ENCODE assay signal across 11 cellular contexts in genomic region chr1:202964755-202965440, GRCh38. TPM values are rescaled to one million over a fixed set of nuclear protein-coding genes. Genes with fewer than 3 reads are reported as not detected.
DNase-seq lines count a peak whose midpoint lies in the region; ATAC-seq and TF ChIP-seq lines count a peak whose summit lies in the region.
"Had no signal": no experiment of that assay in that cellular context is flagged by ENCODE, and none has a peak within 500 bp of the region (broad histone marks: within the 10 kb centered on the region; RNA-seq: fewer than 3 reads in every experiment).

No MANE protein-coding gene starts in this region.

- peak in 1 of 2 donors; percentile 38 for TF ChIP-seq POLR2A in adrenal gland (IDR thresholded peaks at IDR 0.05)

- peak overlapping the region in 4 of 5 donors; percentile 15 to 91 (median 54) for H3K27ac ChIP-seq in adrenal gland
- H3K27ac ChIP-seq: uterus had no signal

- no peak for TF ChIP-seq CTCF in adrenal gland (IDR thresholded peaks at IDR 0.05)

- no peak for ATAC-seq in GM21390 (IDR thresholded peaks at IDR 0.05; ENCODE audit: unreplicated experiment)
- ATAC-seq: gastroesophageal sphincter, HCT116 had no signal

- 81 to 96% (median 84%) methylated on average over 4 to 6 of the region's 6 CpGs for WGBS in adrenal gland, 4 donors

- intact Hi-C loops in adrenal gland (cut with DNase I), result no loop called here
- intact Hi-C loops in posterior cingulate gyrus (cut with DNase I), result loop anchor here (5.0 kb wide), 1 partner anchor 38 kb away; the partner anchor contains the start of gene KLHL12

- H3K27me3 ChIP-seq in adrenal gland, result no peaks in the 10 kb centered on the region
- H3K27me3 ChIP-seq: gastroesophageal sphincter, uterus had no signal

- DNase-seq in COLO668 (lab: John Stamatoyannopoulos, UW; ENCODE audit: unreplicated experiment) (peak; percentile 94), NCI-H1436 (lab: John Stamatoyannopoulos, UW) (peak; percentile 94), adrenal gland (peak; percentile 73 to 82 (median 79)), mucosa of gallbladder (ENCODE audit: low spot score) (peak; percentile 79), posterior cingulate gyrus (no peak), glomerular visceral epithelial cell (ENCODE audit: extremely low spot score) (no peak), cerebellum (ENCODE audit: low spot score) (no peak)
- DNase-seq: uterus had no signal

- no peak overlapping the region for H3K4me3 ChIP-seq in adrenal gland
- H3K4me3 ChIP-seq: gastroesophageal sphincter, uterus had no signal

- H3K9me3 ChIP-seq in adrenal gland (replicated peaks in 1 of 3), result no peaks in the 10 kb centered on the region
- H3K9me3 ChIP-seq: gastroesophageal sphincter, uterus had no signal

- H3K4me1 ChIP-seq in adrenal gland (replicated peaks in 1 of 2), result peaks cover 12 to 36% of the 10 kb centered on the region in 2 donors
- H3K4me1 ChIP-seq: uterus had no signal

- peaks cover 0 to 27% of the 10 kb centered on the region in 2 donors for H3K36me3 ChIP-seq in adrenal gland (replicated peaks in 1 of 2)
- H3K36me3 ChIP-seq: uterus had no signal

RNA-seq across cellular contexts. Expression of gene CYB5R1, which starts 2.2 kb away (rescaled TPM):
- total RNA-seq in adrenal gland, result 100 to 1,000 TPM in 3 of 8 donors, 10 to 100 TPM in 5; 83.0 to 247 (median 95.4) TPM
- 10 to 100 TPM; 41.4 to 97.5 (median 45.0) TPM for polyA plus RNA-seq in adrenal gland
- total RNA-seq in mucosa of gallbladder, result 78.3 TPM
- total RNA-seq in cerebellum, result 15.2 TPM

RNA-seq across cellular contexts. Expression of gene ADIPOR1, which starts 6.8 kb away (rescaled TPM):
- total RNA-seq in adrenal gland, result 100 to 1,000 TPM in 4 of 8 donors, 10 to 100 TPM in 4; 80.5 to 143 (median 103) TPM
- polyA plus RNA-seq in adrenal gland, result 100 to 1,000 TPM in 1 of 3 donors, 10 to 100 TPM in 2; 57.0 to 130 (median 68.7) TPM
- total RNA-seq in mucosa of gallbladder, result 80.4 TPM
- total RNA-seq in cerebellum, result 38.7 TPM

RNA-seq across cellular contexts. Expression of gene KLHL12, which starts 37.9 kb away (rescaled TPM):
- 10 to 100 TPM; 21.9 to 40.7 (median 26.7) TPM for total RNA-seq in adrenal gland
- 10 to 100 TPM; 12.2 to 30.6 (median 14.7) TPM for polyA plus RNA-seq in adrenal gland
- total RNA-seq in mucosa of gallbladder, result 26.8 TPM
- 26.4 TPM for total RNA-seq in cerebellum

RNA-seq across cellular contexts. Expression of gene TMEM183A, which starts 42.3 kb away (rescaled TPM):
- total RNA-seq in adrenal gland (10 to 100 TPM; 44.3 to 66.1 (median 52.8) TPM), mucosa of gallbladder (46.3 TPM), cerebellum (71.2 TPM)
- 10 to 100 TPM; 23.4 to 57.0 (median 24.4) TPM for polyA plus RNA-seq in adrenal gland

Comparison
In these comparisons a context has a peak if more than half of its experiments do, and no peak if none do; other contexts are left out.
1. DNase-seq: peak in COLO668 (single experiment), NCI-H1436 (single experiment), adrenal gland (7 of 7) and mucosa of gallbladder (single experiment); none in posterior cingulate gyrus (0 of 10), glomerular visceral epithelial cell (single experiment) and cerebellum (single experiment).